Comparison of ENCODE assay signal across 8 cellular contexts in genomic region chr2:98385050-98385699, GRCh38. TPM values are rescaled to one million over a fixed set of nuclear protein-coding genes. Genes with fewer than 3 reads are reported as not detected.
DNase-seq lines count a peak whose midpoint lies in the region; ATAC-seq and TF ChIP-seq lines count a peak whose summit lies in the region.

No MANE protein-coding gene starts in this region.

- peak; percentile 88 for DNase-seq in DMS 273 (lab: John Stamatoyannopoulos, UW; ENCODE audit: unreplicated experiment)
- DNase-seq in NCI-H510A (lab: John Stamatoyannopoulos, UW): peak; percentile 17
- DNase-seq in activated CD4-positive, alpha-beta T cell treated with anti-CD3 and anti-CD28 coated beads for 4 hours: peak; percentile 51 to 60
- DNase-seq in colonic mucosa: peak; percentile 83
- peak; percentile 89 for DNase-seq in left kidney (ENCODE audit: low read depth, low spot score)
- peak; percentile 73 for DNase-seq in stimulated activated CD4-positive, alpha-beta T cell treated with anti-CD3 and anti-CD28 coated beads, Interleukin-4, amount 100 ng/mL, for 1 hour

- H3K9ac ChIP-seq in colonic mucosa (ENCODE audit: low read depth in 2 of 2, low read length in 2 of 2): no peak overlapping the region

- H3K36me3 ChIP-seq in colonic mucosa: no peaks in the 10 kb centered on the region

- H3K27me3 ChIP-seq in colonic mucosa: no peaks in the 10 kb centered on the region

- intact Hi-C loops in colonic mucosa (cut with DNase I): loop anchor here (2.0 to 10.0 kb wide), 2 partner anchors 210 to 576 kb away; no protein-coding TSS in a partner anchor

- no peak overlapping the region for H3K27ac ChIP-seq in colonic mucosa

- TF ChIP-seq CTCF in colonic mucosa (IDR thresholded peaks at IDR 0.05): peak; percentile 92

- peak; percentile 57 for ATAC-seq in HG03135 (IDR thresholded peaks at IDR 0.05; ENCODE audit: unreplicated experiment)
- no peak for ATAC-seq in GM21576 (IDR thresholded peaks at IDR 0.05; ENCODE audit: unreplicated experiment)

- H3K4me1 ChIP-seq in colonic mucosa: no peaks in the 10 kb centered on the region

- no peaks in the 10 kb centered on the region for H3K9me3 ChIP-seq in colonic mucosa

- no peak overlapping the region for H3K4me3 ChIP-seq in colonic mucosa

RNA-seq across cellular contexts. Expression of gene CNGA3, which starts 38.9 kb away (rescaled TPM):
- total RNA-seq in colonic mucosa: under 1 TPM; 0.20 to 0.35 TPM

RNA-seq across cellular contexts. Expression of gene INPP4A, which starts 59.5 kb away (rescaled TPM):
- 10 to 100 TPM; 11.5 to 17.9 TPM for total RNA-seq in colonic mucosa

Comparison
In these comparisons a context has a peak if more than half of its experiments do, and no peak if none do; other contexts are left out.
1. DNase-seq: peak in every context shown above with its lines; median percentile 89 in left kidney; 88 in DMS 273; 83 in colonic mucosa; 73 in stimulated activated CD4-positive, alpha-beta T cell treated with anti-CD3 and anti-CD28 coated beads, Interleukin-4, amount 100 ng/mL, for 1 hour; 56 in activated CD4-positive, alpha-beta T cell treated with anti-CD3 and anti-CD28 coated beads for 4 hours; 17 in NCI-H510A.